Comparison of ENCODE assay signal across 23 cellular contexts in genomic region chr14:57277062-57277461, GRCh38. TPM values are rescaled to one million over a fixed set of nuclear protein-coding genes. Genes with fewer than 3 reads are reported as not detected.
DNase-seq lines count a peak whose midpoint lies in the region; ATAC-seq, FAIRE-seq and TF ChIP-seq lines count a peak whose summit lies in the region.
"Had no signal": no experiment of that assay in that cellular context is flagged by ENCODE, and none has a peak within 500 bp of the region (broad histone marks: within the 10 kb centered on the region; RNA-seq: fewer than 3 reads in every experiment).

No MANE protein-coding gene starts in this region.

- TF ChIP-seq EP300 in HepG2 (IDR thresholded peaks at IDR 0.05; ENCODE audit: low read depth in 2 of 2, low read length in 2 of 2) (no peak), HepG2 (CRISPR knock-in tag; IDR thresholded peaks at IDR 0.05; ENCODE audit: borderline replicate concordance) (no peak), K562 (IDR thresholded peaks at IDR 0.05; ENCODE audit: low read length) (no peak)

- H4K20me1 ChIP-seq in HepG2 (ENCODE audit: insufficient read depth, low read length) (no peaks in the 10 kb centered on the region; the same call in 1 of the 2 replicates), IMR-90 (ENCODE audit: insufficient read depth, low read length) (no peaks in the 10 kb centered on the region), K562 (replicated peaks; ENCODE audit: control insufficient read depth, insufficient read depth, low read length) (no peaks in the 10 kb centered on the region)

- H2AFZ ChIP-seq in HepG2 (ENCODE audit: low read length) (no peak overlapping the region), IMR-90 (replicated peaks; ENCODE audit: low read length, poor library complexity) (no peak overlapping the region), K562 (ENCODE audit: low read depth, low read length) (no peak overlapping the region)

- H3K36me3 ChIP-seq in HepG2 (replicated peaks in 1 of 2; ENCODE audit: control insufficient read depth in 1 of 2, insufficient read depth in 2 of 2, low read length in 2 of 2) (peaks cover 3 to 24% of the 10 kb centered on the region in 2 experiments), right lobe of liver (peaks cover 0 to 18% (median 0%) of the 10 kb centered on the region in 4 donors), IMR-90 (ENCODE audit: control insufficient read depth, insufficient read depth, low read length) (peaks cover 17% of the 10 kb centered on the region), K562 (ENCODE audit: control insufficient read depth, insufficient read depth, low read length) (peaks cover 51% of the 10 kb centered on the region)

- no peak overlapping the region for H4K5ac ChIP-seq in IMR-90 (ENCODE audit: low read depth, low read length)

- H3K79me2 ChIP-seq in HepG2 (ENCODE audit: insufficient read depth, low read length), result peaks cover 30% of the 10 kb centered on the region
- peaks cover 38% of the 10 kb centered on the region for H3K79me2 ChIP-seq in K562 (ENCODE audit: control insufficient read depth, insufficient read depth, low read length)

- H2AK5ac ChIP-seq in IMR-90 (ENCODE audit: low read depth, low read length), result no peak overlapping the region

- dilution Hi-C loops in IMR-90 (cut with HindIII; ENCODE audit: low sequenced_read_pairs, unreplicated experiment), result no loop called here

- H3K27me3 ChIP-seq in HepG2 (ENCODE audit: control insufficient read depth in 1 of 2, insufficient read depth in 2 of 2, low read length in 2 of 2), result no peaks in the 10 kb centered on the region; a peak in 1 of 5 replicates
- no peaks in the 10 kb centered on the region for H3K27me3 ChIP-seq in right lobe of liver
- no peaks in the 10 kb centered on the region for H3K27me3 ChIP-seq in IMR-90 (ENCODE audit: control insufficient read depth, insufficient read depth, low read length)
- H3K27me3 ChIP-seq in K562 (ENCODE audit: control insufficient read depth in 2 of 2, insufficient read depth in 2 of 2, low read length in 2 of 2), result no peaks in the 10 kb centered on the region
- H3K27me3 ChIP-seq: BE2C, BLaER1 had no signal

- H2BK5ac ChIP-seq in IMR-90 (ENCODE audit: low read depth, low read length, poor library complexity, severe bottlenecking), result no peak overlapping the region

- H3K79me1 ChIP-seq in IMR-90 (ENCODE audit: low read depth in 1 of 2, low read length in 2 of 2), result peaks cover 9 to 12% of the 10 kb centered on the region in 2 experiments; a peak in 3 of 4 replicates

- ATAC-seq in HepG2 (no peak), right lobe of liver (no peak), IMR-90 (ENCODE audit: low read depth) (no peak), K562 (no peak)
- ATAC-seq: CD8-positive, alpha-beta T cell had no signal

- POLR2A ChIA-PET in HepG2 (lab: Yijun Ruan, JAX) (no interaction called here), IMR-90 (lab: Charles Lee; ENCODE audit: unreplicated experiment) (no interaction called here), K562 (lab: Yijun Ruan, JAX) (interaction anchor here (1.0 kb wide), 1 partner anchor 37 kb away, joined by 4 read pairs; no protein-coding TSS in a partner anchor)

- intact Hi-C loops in HepG2 (cut with micrococcal nuclease; ENCODE audit: unreplicated experiment) (no loop called here), right lobe of liver (cut with DNase I) (no loop called here), IMR-90 (cut with micrococcal nuclease) (no loop called here), K562 (cut with micrococcal nuclease) (no loop called here)

- H2BK120ac ChIP-seq in IMR-90 (ENCODE audit: low read depth, low read length), result no peak overlapping the region

- H3K27ac ChIP-seq in HepG2 (ENCODE audit: extremely low read length, insufficient read depth, low read length) (no peak overlapping the region), right lobe of liver (no peak overlapping the region), IMR-90 (ENCODE audit: insufficient read depth, low read length) (no peak overlapping the region), K562 (ENCODE audit: extremely low read depth, low read depth, low read length) (no peak overlapping the region)
- H3K27ac ChIP-seq: 22Rv1, BLaER1, C4-2B had no signal

- H3K4me3 ChIP-seq in HepG2 (replicated peaks in 1 of 3; ENCODE audit: insufficient read depth in 1 of 3, low read depth in 2 of 3, low read length in 3 of 3) (no peak overlapping the region), right lobe of liver (no peak overlapping the region), IMR-90 (ENCODE audit: insufficient read depth, low read depth, low read length) (no peak overlapping the region), K562 (no peak overlapping the region)
- H3K4me3 ChIP-seq: BLaER1 had no signal

- no peak overlapping the region for H3K9ac ChIP-seq in HepG2 (ENCODE audit: insufficient read depth, low read depth, low read length)
- no peak overlapping the region for H3K9ac ChIP-seq in IMR-90 (ENCODE audit: low read depth, low read length)
- H3K9ac ChIP-seq in K562 (ENCODE audit: insufficient read depth in 1 of 2, low read depth in 2 of 2, low read length in 2 of 2), result no peak overlapping the region
- H3K9ac ChIP-seq: BLaER1 had no signal

- H3K56ac ChIP-seq in IMR-90 (ENCODE audit: extremely low read depth, insufficient read depth, low read length), result no peak overlapping the region

- no peak overlapping the region for H3K18ac ChIP-seq in IMR-90 (ENCODE audit: low read depth, low read length)

- TF ChIP-seq RAD21 in HepG2 (CRISPR knock-in tag; IDR thresholded peaks at IDR 0.05) (no peak), IMR-90 (IDR thresholded peaks at IDR 0.05; ENCODE audit: low read length) (no peak), K562 (CRISPR knock-in tag; conservative IDR thresholded peaks at IDR 0.05 in 1 of 2, IDR thresholded peaks at IDR 0.05 in 1 of 2) (no peak)

- no peak overlapping the region for H2BK15ac ChIP-seq in IMR-90 (ENCODE audit: low read depth, low read length)

- H3K4me1 ChIP-seq in HepG2 (ENCODE audit: insufficient read depth, low read length) (peaks cover 18% of the 10 kb centered on the region), right lobe of liver (peaks cover 0 to 3% (median 0%) of the 10 kb centered on the region in 4 donors), IMR-90 (ENCODE audit: control insufficient read depth, insufficient read depth, low read length) (no peaks in the 10 kb centered on the region), K562 (replicated peaks in 1 of 2; ENCODE audit: control insufficient read depth in 2 of 2, insufficient read depth in 2 of 2, low read length in 2 of 2) (no peaks in the 10 kb centered on the region)
- H3K4me1 ChIP-seq: BE2C had no signal

- H2BK20ac ChIP-seq in IMR-90 (ENCODE audit: low read depth, low read length), result no peak overlapping the region

- 97% methylated on average over 3 of the region's 3 CpGs for WGBS in HepG2 (ENCODE audit: low lambda C conversion rate)
- 88% methylated on average over 3 of the region's 3 CpGs for WGBS in right lobe of liver (ENCODE audit: insufficient coverage, low coverage, low lambda C conversion rate, missing lambda C conversion rate)
- no CpG with 5 or more reads among the region's 3 CpGs for WGBS in IMR-90 (ENCODE audit: extremely low coverage in 2 of 2, insufficient read length in 1 of 2), 2 experiments
- WGBS in K562 (ENCODE audit: insufficient coverage, low coverage, missing lambda C conversion rate), result 96% methylated on average over 3 of the region's 3 CpGs

- BruUV-seq in HepG2 (replicated peaks; lab: Mats Ljungman, UMichigan) (no TSS peak), IMR-90 (replicated peaks; lab: Mats Ljungman, UMichigan) (no TSS peak), K562 (replicated peaks; lab: Mats Ljungman, UMichigan) (no TSS peak)

- DNase-seq in HepG2 (ENCODE audit: low spot score), result no peak
- no peak for DNase-seq in right lobe of liver
- no peak for DNase-seq in IMR-90
- DNase-seq in K562 (ENCODE audit: extremely low read depth in 1 of 4, low spot score in 3 of 4), result no peak
- no peak for DNase-seq in C1 segment of cervical spinal cord (lab: John Stamatoyannopoulos, UW)
- no peak for DNase-seq in COLO668 (lab: John Stamatoyannopoulos, UW; ENCODE audit: unreplicated experiment)
- DNase-seq in NOMO-1 (lab: John Stamatoyannopoulos, UW; ENCODE audit: unreplicated experiment in 2 of 2), result no peak
- DNase-seq: ACHN; BE2C; CD4-positive, alpha-beta T cell; CD8-positive, alpha-beta T cell; COR-L47; DMS 273 treated with DMSO at 0.1 percent for 48 hours; DMS153; DMS53; DMS79; DND-41; EL; GF-D8 had no signal

- no peak overlapping the region for H2AK9ac ChIP-seq in IMR-90 (replicated peaks; ENCODE audit: low read depth, low read length, poor library complexity)

- no peaks in the 10 kb centered on the region for H3K9me1 ChIP-seq in IMR-90 (ENCODE audit: insufficient read depth, low read length)
- no peaks in the 10 kb centered on the region for H3K9me1 ChIP-seq in K562 (ENCODE audit: control insufficient read depth, insufficient read depth, low read length)

- H3K9me3 ChIP-seq in HepG2 (ENCODE audit: low read length), result no peaks in the 10 kb centered on the region
- H3K9me3 ChIP-seq in right lobe of liver, result no peaks in the 10 kb centered on the region
- no peaks in the 10 kb centered on the region; the same call in 1 of the 2 replicates for H3K9me3 ChIP-seq in IMR-90 (ENCODE audit: control insufficient read depth, insufficient read depth, low read length)
- no peaks in the 10 kb centered on the region for H3K9me3 ChIP-seq in K562 (replicated peaks; ENCODE audit: control insufficient read depth, insufficient read depth, low read depth, low read length)
- H3K9me3 ChIP-seq: BE2C, BLaER1 had no signal

- TF ChIP-seq POLR2A in HepG2 (IDR thresholded peaks at IDR 0.05; ENCODE audit: insufficient read depth in 1 of 2, low read depth in 2 of 2, low read length in 2 of 2), result no peak
- TF ChIP-seq POLR2A in right lobe of liver (IDR thresholded peaks at IDR 0.05), result no peak
- no peak for TF ChIP-seq POLR2A in IMR-90 (IDR thresholded peaks at IDR 0.05; ENCODE audit: low read depth, low read length)
- TF ChIP-seq POLR2A in K562 (conservative IDR thresholded peaks at IDR 0.05), result no peak

- in situ Hi-C loops in HepG2 (cut with HindIII; ENCODE audit: extremely low pct_ligation_motif_present, low pct_unique_long_range_greater_than_20kb), result no loop called here
- in situ Hi-C loops in IMR-90 (cut with MboI; ENCODE audit: low sequenced_read_pairs), result no loop called here
- in situ Hi-C loops in K562 (cut with MboI), result no loop called here

- no peak for FAIRE-seq in HepG2 (lab: Jason Lieb, UNC)
- FAIRE-seq in K562 (lab: Jason Lieb, UNC), result no peak
- FAIRE-seq: GM12891 had no signal

- H4K91ac ChIP-seq in IMR-90 (ENCODE audit: insufficient read depth, low read depth, low read length), result no peak overlapping the region

- H3K14ac ChIP-seq in IMR-90 (replicated peaks; ENCODE audit: low read depth, low read length), result no peak overlapping the region

- TF ChIP-seq CTCF in HepG2 (CRISPR knock-in tag; IDR thresholded peaks at IDR 0.05) (no peak), right lobe of liver (IDR thresholded peaks at IDR 0.05) (no peak), IMR-90 (conservative IDR thresholded peaks at IDR 0.05; ENCODE audit: low read depth, low read length) (no peak), K562 (IDR thresholded peaks at IDR 0.05 in 2 of 3, conservative IDR thresholded peaks at IDR 0.05 in 1 of 3; ENCODE audit: insufficient read depth in 2 of 3, low read depth in 1 of 3, low read length in 3 of 3) (no peak)

- no peak overlapping the region for H3K4me2 ChIP-seq in HepG2 (ENCODE audit: low read depth, low read length)
- no peak overlapping the region for H3K4me2 ChIP-seq in IMR-90 (ENCODE audit: low read depth, low read length)
- no peak overlapping the region for H3K4me2 ChIP-seq in K562 (ENCODE audit: insufficient read depth, low read length)
- H3K4me2 ChIP-seq: BLaER1 had no signal

- no peak overlapping the region for H3K23ac ChIP-seq in IMR-90 (ENCODE audit: low read depth, low read length)

- CTCF ChIA-PET in HepG2 (lab: Yijun Ruan, JAX; ENCODE audit: low intra/inter-chr PET ratio, low total read pairs) (no interaction called here), IMR-90 (lab: Yijun Ruan, JAX) (no interaction called here), K562 (lab: Yijun Ruan, JAX; ENCODE audit: low intra/inter-chr PET ratio) (no interaction called here)

- H3K4ac ChIP-seq in IMR-90 (ENCODE audit: low read depth, low read length), result no peak overlapping the region

- H4K8ac ChIP-seq in IMR-90 (ENCODE audit: low read depth in 2 of 2, low read length in 2 of 2), result no peak overlapping the region

RNA-seq across cellular contexts. Expression of gene AP5M1, which starts 8.3 kb away (rescaled TPM):
- total RNA-seq in HepG2 (2016; rRNA removed; fragmentation: Illumina TruSeq; extraction: Trizol) (35.0 and 49.4 TPM in 2 replicates), right lobe of liver (10 to 100 TPM; 18.1 to 25.1 (median 21.6) TPM), IMR-90 (2012; rRNA removed) (28.3 TPM in 2 replicates), K562 (2014; rRNA removed) (12.7 and 16.1 TPM in 2 replicates), K562 (2014; rRNA removed; fragmentation: Illumina TruSeq; extraction: Trizol) (32.6 and 37.5 TPM in 2 replicates), K562 (2015; rRNA removed; fragmentation: Illumina TruSeq; extraction: Trizol) (27.6 and 28.2 TPM in 2 replicates), K562 (2021) (30.9 and 34.4 TPM in 2 replicates)
- 7.9 and 8.0 TPM in 2 replicates for total RNA-seq in HepG2 (2016; cell fraction: cytosol; rRNA removed; fragmentation: Illumina TruSeq; extraction: Trizol; ENCODE audit: low read depth)
- total RNA-seq in HepG2 (2016; cell fraction: insoluble cytoplasmic fraction; rRNA removed; fragmentation: Illumina TruSeq; extraction: Trizol), result 32.1 and 50.3 TPM in 2 replicates
- total RNA-seq in HepG2 (2016; cell fraction: membrane; rRNA removed; fragmentation: Illumina TruSeq; extraction: Trizol), result 16.7 and 17.0 TPM in 2 replicates
- 27.4 and 31.2 TPM in 2 replicates for total RNA-seq in HepG2 (2016; cell fraction: nucleus; rRNA removed; fragmentation: Illumina TruSeq; extraction: Trizol)
- polyA plus RNA-seq in HepG2 (2011; rRNA removed) (14.8 and 15.2 TPM in 2 replicates), IMR-90 (2012; rRNA removed) (13.6 and 16.1 TPM in 2 replicates), K562 (2011; rRNA removed) (27.0 and 35.6 TPM in 2 replicates), K562 (2014; fragmentation: Illumina TruSeq; extraction: Trizol) (25.8 and 29.7 TPM in 2 replicates), K562 (2014; fragmentation: Nextera tagmentation; extraction: Ambion mirVana) (10 to 100 TPM; 44.2 to 51.7 TPM), K562 (2014; rRNA removed) (20.9 and 22.0 TPM in 2 replicates)
- 8.0 and 12.4 TPM in 2 replicates for polyA plus RNA-seq in HepG2 (2011; cell fraction: cytosol; rRNA removed)
- polyA plus RNA-seq in HepG2 (2011; cell fraction: nucleus; rRNA removed), result 14.7 and 17.3 TPM in 2 replicates
- 15.2 and 16.3 TPM in 2 replicates for polyA plus RNA-seq in HepG2 (2012)
- 1.7 and 2.0 TPM in 2 replicates for polyA plus RNA-seq in HepG2 (2016; cell fraction: cytosol; fragmentation: Illumina TruSeq; extraction: Trizol; ENCODE audit: low read depth)
- polyA plus RNA-seq in HepG2 (2016; cell fraction: insoluble cytoplasmic fraction; fragmentation: Illumina TruSeq; extraction: Trizol; ENCODE audit: low read depth), result 35.2 and 38.3 TPM in 2 replicates
- 6.3 and 7.1 TPM in 2 replicates for polyA plus RNA-seq in HepG2 (2016; cell fraction: membrane; fragmentation: Illumina TruSeq; extraction: Trizol; ENCODE audit: low read depth)
- 21.5 and 26.5 TPM in 2 replicates for polyA plus RNA-seq in HepG2 (2016; cell fraction: nucleus; fragmentation: Illumina TruSeq; extraction: Trizol; ENCODE audit: insufficient read depth, low read depth)
- 24.6 and 53.9 TPM in 2 replicates for polyA minus RNA-seq in HepG2 (2011; rRNA and poly(A)+ RNA removed; ENCODE audit: low replicate concordance)
- 13.2 and 17.5 TPM in 2 replicates for polyA minus RNA-seq in HepG2 (2011; cell fraction: cytosol; rRNA and poly(A)+ RNA removed)
- polyA minus RNA-seq in HepG2 (2011; cell fraction: nucleus; rRNA and poly(A)+ RNA removed), result 58.5 and 62.4 TPM in 2 replicates
- 3.3 and 7.1 TPM in 2 replicates for polyA plus RNA-seq in IMR-90 (2012; cell fraction: cytosol; rRNA removed)
- polyA plus RNA-seq in IMR-90 (2012; cell fraction: nucleus; rRNA removed; ENCODE audit: low replicate concordance), result 1.9 and 10.4 TPM in 2 replicates
- total RNA-seq in K562 (2011; cell fraction: chromatin; rRNA removed; ENCODE audit: low replicate concordance), result 15.3 and 43.8 TPM in 2 replicates
- 9.8 and 13.7 TPM in 2 replicates for total RNA-seq in K562 (2011; cell fraction: nucleolus; rRNA removed)
- total RNA-seq in K562 (2011; cell fraction: nucleoplasm; rRNA removed), result 20.7 and 40.5 TPM in 2 replicates
- polyA plus RNA-seq in K562 (2011; cell fraction: cytosol; rRNA removed), result 11.1 and 21.6 TPM in 2 replicates
- polyA plus RNA-seq in K562 (2011; cell fraction: nucleus; rRNA removed), result 12.4 and 17.5 TPM in 2 replicates
- 16.9 and 18.9 TPM in 2 replicates for polyA plus RNA-seq in K562 (2012)
- 49.6 and 57.8 TPM in 2 replicates for polyA minus RNA-seq in K562 (2011; rRNA and poly(A)+ RNA removed)
- polyA minus RNA-seq in K562 (2011; cell fraction: cytosol; rRNA and poly(A)+ RNA removed), result 17.8 and 19.0 TPM in 2 replicates
- polyA minus RNA-seq in K562 (2011; cell fraction: nucleus; rRNA and poly(A)+ RNA removed), result 17.4 and 33.0 TPM in 2 replicates

RNA-seq across cellular contexts. Expression of gene EXOC5, which starts 8.4 kb away (rescaled TPM):
- total RNA-seq in HepG2 (2016; rRNA removed; fragmentation: Illumina TruSeq; extraction: Trizol), result 43.8 and 76.6 TPM in 2 replicates
- total RNA-seq in HepG2 (2016; cell fraction: cytosol; rRNA removed; fragmentation: Illumina TruSeq; extraction: Trizol; ENCODE audit: low read depth), result 11.7 and 14.1 TPM in 2 replicates
- 45.0 and 72.8 TPM in 2 replicates for total RNA-seq in HepG2 (2016; cell fraction: insoluble cytoplasmic fraction; rRNA removed; fragmentation: Illumina TruSeq; extraction: Trizol)
- total RNA-seq in HepG2 (2016; cell fraction: membrane; rRNA removed; fragmentation: Illumina TruSeq; extraction: Trizol), result 37.8 and 39.6 TPM in 2 replicates
- total RNA-seq in HepG2 (2016; cell fraction: nucleus; rRNA removed; fragmentation: Illumina TruSeq; extraction: Trizol), result 26.9 and 28.1 TPM in 2 replicates
- polyA plus RNA-seq in HepG2 (2011; rRNA removed), result 12.1 and 15.1 TPM in 2 replicates
- 7.2 and 11.3 TPM in 2 replicates for polyA plus RNA-seq in HepG2 (2011; cell fraction: cytosol; rRNA removed)
- 5.2 and 7.2 TPM in 2 replicates for polyA plus RNA-seq in HepG2 (2011; cell fraction: nucleus; rRNA removed)
- polyA plus RNA-seq in HepG2 (2012), result 18.6 and 23.2 TPM in 2 replicates
- polyA plus RNA-seq in HepG2 (2016; cell fraction: cytosol; fragmentation: Illumina TruSeq; extraction: Trizol; ENCODE audit: low read depth), result 3.3 and 4.7 TPM in 2 replicates
- 47.1 and 53.1 TPM in 2 replicates for polyA plus RNA-seq in HepG2 (2016; cell fraction: insoluble cytoplasmic fraction; fragmentation: Illumina TruSeq; extraction: Trizol; ENCODE audit: low read depth)
- polyA plus RNA-seq in HepG2 (2016; cell fraction: membrane; fragmentation: Illumina TruSeq; extraction: Trizol; ENCODE audit: low read depth), result 14.6 and 15.6 TPM in 2 replicates
- 19.0 and 22.3 TPM in 2 replicates for polyA plus RNA-seq in HepG2 (2016; cell fraction: nucleus; fragmentation: Illumina TruSeq; extraction: Trizol; ENCODE audit: insufficient read depth, low read depth)
- 7.5 and 11.4 TPM in 2 replicates for polyA minus RNA-seq in HepG2 (2011; rRNA and poly(A)+ RNA removed; ENCODE audit: low replicate concordance)
- polyA minus RNA-seq in HepG2 (2011; cell fraction: cytosol; rRNA and poly(A)+ RNA removed), result 17.1 and 20.3 TPM in 2 replicates
- 28.6 and 33.4 TPM in 2 replicates for polyA minus RNA-seq in HepG2 (2011; cell fraction: nucleus; rRNA and poly(A)+ RNA removed)
- total RNA-seq in right lobe of liver, result 10 to 100 TPM; 20.7 to 34.5 (median 24.6) TPM
- 52.5 and 89.7 TPM in 2 replicates for total RNA-seq in IMR-90 (2012; rRNA removed)
- polyA plus RNA-seq in IMR-90 (2012; rRNA removed), result 17.9 and 22.4 TPM in 2 replicates
- 4.9 and 10.2 TPM in 2 replicates for polyA plus RNA-seq in IMR-90 (2012; cell fraction: cytosol; rRNA removed)
- 2.6 and 14.8 TPM in 2 replicates for polyA plus RNA-seq in IMR-90 (2012; cell fraction: nucleus; rRNA removed; ENCODE audit: low replicate concordance)
- 10.9 and 58.0 TPM in 2 replicates for total RNA-seq in K562 (2011; cell fraction: chromatin; rRNA removed; ENCODE audit: low replicate concordance)
- 8.3 and 8.9 TPM in 2 replicates for total RNA-seq in K562 (2011; cell fraction: nucleolus; rRNA removed)
- total RNA-seq in K562 (2011; cell fraction: nucleoplasm; rRNA removed), result 17.5 and 29.0 TPM in 2 replicates
- 20.1 and 24.1 TPM in 2 replicates for total RNA-seq in K562 (2014; rRNA removed)
- 50.3 and 59.2 TPM in 2 replicates for total RNA-seq in K562 (2014; rRNA removed; fragmentation: Illumina TruSeq; extraction: Trizol)
- total RNA-seq in K562 (2015; rRNA removed; fragmentation: Illumina TruSeq; extraction: Trizol), result 30.4 and 35.2 TPM in 2 replicates
- total RNA-seq in K562 (2021), result 42.2 and 45.5 TPM in 2 replicates
- polyA plus RNA-seq in K562 (2011; rRNA removed), result 31.7 and 44.2 TPM in 2 replicates
- polyA plus RNA-seq in K562 (2011; cell fraction: cytosol; rRNA removed), result 10.9 and 18.7 TPM in 2 replicates
- 9.1 and 12.9 TPM in 2 replicates for polyA plus RNA-seq in K562 (2011; cell fraction: nucleus; rRNA removed)
- polyA plus RNA-seq in K562 (2012), result 22.5 and 26.0 TPM in 2 replicates
- polyA plus RNA-seq in K562 (2014; fragmentation: Illumina TruSeq; extraction: Trizol), result 27.3 and 32.0 TPM in 2 replicates
- 1 to 10 TPM; 5.7 to 7.7 TPM for polyA plus RNA-seq in K562 (2014; fragmentation: Nextera tagmentation; extraction: Ambion mirVana)
- polyA plus RNA-seq in K562 (2014; rRNA removed), result 19.9 TPM in 2 replicates
- 51.2 and 62.9 TPM in 2 replicates for polyA minus RNA-seq in K562 (2011; rRNA and poly(A)+ RNA removed)
- polyA minus RNA-seq in K562 (2011; cell fraction: cytosol; rRNA and poly(A)+ RNA removed), result 28.8 and 32.9 TPM in 2 replicates
- 11.3 and 16.1 TPM in 2 replicates for polyA minus RNA-seq in K562 (2011; cell fraction: nucleus; rRNA and poly(A)+ RNA removed)

Comparison
In these comparisons a context has a peak if more than half of its experiments do, and no peak if none do; other contexts are left out.
1. Of the 241 proteins assayed by ChIP-seq in both HepG2 and K562: peak only in HepG2: MAFF and MAFK; only in K562: none; in both: none; in neither: 239.